8 cellular contexts compared by ENCODE assay signal in genomic region chr15:31325432-31325975, GRCh38.
A peak's percentile ranks its signal among the peaks of the same experiment; 100 is the strongest.
DNase-seq lines count a peak whose midpoint lies in the region; ATAC-seq and TF ChIP-seq lines count a peak whose summit lies in the region.

No MANE protein-coding gene starts in this region.

- ATAC-seq in HG03175 (IDR thresholded peaks at IDR 0.05; ENCODE audit: unreplicated experiment) = peak; percentile 6

- H3K27me3 Mint-ChIP-seq in T-helper 2 cell treated with Interferon-gamma antibody and Interleukin-4, amounts not matched to agents 5 μg/mL and 100 μg/mL, for 36 hours (ENCODE audit: low read depth) = no peaks in the 10 kb centered on the region

- H3K27ac Mint-ChIP-seq in T-helper 2 cell treated with Interferon-gamma antibody and Interleukin-4, amounts not matched to agents 5 μg/mL and 100 μg/mL, for 36 hours = peak overlapping the region; percentile 95

- no peak for TF ChIP-seq CTCF in cardiac fibroblast (IDR thresholded peaks at IDR 0.05; ENCODE audit: low read depth, low read length)

- H3K27ac ChIP-seq in layer of hippocampus (ENCODE audit: low read depth, low read length) = peak overlapping the region; percentile 99

- no peaks in the 10 kb centered on the region for H3K27me3 ChIP-seq in layer of hippocampus (ENCODE audit: control insufficient read depth, insufficient read depth, low read length)

- peaks cover 34% of the 10 kb centered on the region for H3K4me1 Mint-ChIP-seq in T-helper 2 cell treated with Interferon-gamma antibody and Interleukin-4, amounts not matched to agents 5 μg/mL and 100 μg/mL, for 36 hours (ENCODE audit: low read depth)

- peaks cover 10% of the 10 kb centered on the region for H3K9me3 Mint-ChIP-seq in T-helper 2 cell treated with Interferon-gamma antibody and Interleukin-4, amounts not matched to agents 5 μg/mL and 100 μg/mL, for 36 hours

- DNase-seq in NCI-H2081 (lab: John Stamatoyannopoulos, UW) = peak; percentile 70 to 76
- DNase-seq in NCI-H2081 treated with DMSO at 0.1 percent for 48 hours (lab: John Stamatoyannopoulos, UW) = no peak
- peak; percentile 39 for DNase-seq in T-helper 2 cell treated with Interferon-gamma antibody and Interleukin-4, amounts not matched to agents 5 μg/mL and 100 μg/mL, for 36 hours (ENCODE audit: low spot score)
- DNase-seq in cardiac fibroblast (ENCODE audit: low read depth in 2 of 2) = peak in 1 of 2 donors; percentile 75
- DNase-seq in stimulated activated CD4-positive, alpha-beta T cell treated with anti-CD3 and anti-CD28 coated beads, Interleukin-4, amount 100 ng/mL, for 24 hours = peak; percentile 48
- no peak for DNase-seq in NCI-H2196 (lab: John Stamatoyannopoulos, UW; ENCODE audit: unreplicated experiment)

- H3K4me3 ChIP-seq in cardiac fibroblast (replicated peaks in 1 of 2; ENCODE audit: low read depth in 2 of 2, low read length in 2 of 2) = peak overlapping the region; percentile 49 to 71

- peaks cover 33% of the 10 kb centered on the region for H3K36me3 Mint-ChIP-seq in T-helper 2 cell treated with Interferon-gamma antibody and Interleukin-4, amounts not matched to agents 5 μg/mL and 100 μg/mL, for 36 hours (ENCODE audit: low read depth)

- H3K4me3 Mint-ChIP-seq in T-helper 2 cell treated with Interferon-gamma antibody and Interleukin-4, amounts not matched to agents 5 μg/mL and 100 μg/mL, for 36 hours = peak overlapping the region; percentile 94

Comparison
In these comparisons a context has a peak if more than half of its experiments do, and no peak if none do; other contexts are left out.
1. DNase-seq: peak in NCI-H2081 (2 of 2), T-helper 2 cell treated with Interferon-gamma antibody and Interleukin-4, amounts not matched to agents 5 μg/mL and 100 μg/mL, for 36 hours (single experiment) and stimulated activated CD4-positive, alpha-beta T cell treated with anti-CD3 and anti-CD28 coated beads, Interleukin-4, amount 100 ng/mL, for 24 hours (single experiment); none in NCI-H2081 treated with DMSO at 0.1 percent for 48 hours (single experiment) and NCI-H2196 (single experiment).